1 cellular context compared by ENCODE assay signal in genomic region chr6:69868961-69869360, GRCh38.
TF ChIP-seq lines count a peak whose summit lies in the region.

No MANE protein-coding gene starts in this region.

TF ChIP-seq in SK-N-SH, 30 proteins besides CTCF, POLR2A, EP300 and RAD21:
- no peak for TF ChIP-seq MEF2A (IDR thresholded peaks at IDR 0.05; ENCODE audit: borderline replicate concordance, low read depth)
- no peak for TF ChIP-seq NFIC (IDR thresholded peaks at IDR 0.05; ENCODE audit: borderline replicate concordance)
- no peak for TF ChIP-seq CHD2 (IDR thresholded peaks at IDR 0.05; ENCODE audit: low read length, partially characterized antibody)
- TF ChIP-seq USF1 (IDR thresholded peaks at IDR 0.05; ENCODE audit: borderline replicate concordance, low read depth), result no peak
- TF ChIP-seq FOXM1 (IDR thresholded peaks at IDR 0.05; ENCODE audit: low read depth), result no peak
- TF ChIP-seq SMC3 (IDR thresholded peaks at IDR 0.05; ENCODE audit: low read depth, low read length), result no peak
- TF ChIP-seq EZH2phosphoT487 (IDR thresholded peaks at IDR 0.05; ENCODE audit: borderline replicate concordance, low read depth), result no peak
- no peak for TF ChIP-seq USF2 (IDR thresholded peaks at IDR 0.05; ENCODE audit: borderline replicate concordance, low read depth, low read length)
- no peak for TF ChIP-seq TAF1 (IDR thresholded peaks at IDR 0.05; ENCODE audit: borderline replicate concordance, low read depth, low read length)
- no peak for TF ChIP-seq MAX (IDR thresholded peaks at IDR 0.05; ENCODE audit: low read depth)
- TF ChIP-seq MXI1 (IDR thresholded peaks at IDR 0.05; ENCODE audit: low read depth, low read length), result no peak
- TF ChIP-seq TEAD4 (IDR thresholded peaks at IDR 0.05; ENCODE audit: borderline replicate concordance, insufficient read depth), result no peak
- TF ChIP-seq GABPA (IDR thresholded peaks at IDR 0.05; ENCODE audit: low read depth), result no peak
- TF ChIP-seq NRF1 (IDR thresholded peaks at IDR 0.05; ENCODE audit: low read depth, low read length), result no peak
- TF ChIP-seq TCF12 (IDR thresholded peaks at IDR 0.05), result no peak
- TF ChIP-seq RXRA (IDR thresholded peaks at IDR 0.05; ENCODE audit: borderline replicate concordance, low read depth), result no peak
- no peak for TF ChIP-seq RFX5 (IDR thresholded peaks at IDR 0.05; ENCODE audit: low read length)
